ENCODE assay signal across 15 cellular contexts in genomic region chr2:3457524-3458395, GRCh38.
"Had no signal": no experiment of that assay in that cellular context is flagged by ENCODE, and none has a peak within 500 bp of the region (broad histone marks: within the 10 kb centered on the region; RNA-seq: fewer than 3 reads in every experiment).

No MANE protein-coding gene starts in this region.

- H3K27me3 ChIP-seq: foreskin keratinocyte, ovary had no signal

- H3K4me3 ChIP-seq: ovary had no signal

- DNase-seq: activated CD4-positive, alpha-beta T cell treated with anti-CD3 and anti-CD28 coated beads, Interleukin-2, amount 50 U/mL, for 1 hour; activated T-cell treated with anti-CD3 and anti-CD28 coated beads, Interleukin-2, amount 50 U/mL, for 1 hour; amniotic stem cell; effector memory CD4-positive, alpha-beta T cell; foreskin keratinocyte; glutamatergic neuron; stimulated activated CD4-positive, alpha-beta T cell treated with anti-CD3 and anti-CD28 coated beads, Interleukin-2, amount 100 ng/mL, for 48 hours; stimulated activated naive CD4-positive, alpha-beta T cell; substantia nigra; T-helper 9 cell; trophoblast cell had no signal

- H3K27me3 Mint-ChIP-seq: activated naive CD4-positive, alpha-beta T cell treated with anti-CD3 and anti-CD28 coated beads, Interleukin-2, amount 50 U/mL, for 24 hours had no signal

- H3K9me3 ChIP-seq: ovary had no signal

- H3K27ac ChIP-seq: foreskin keratinocyte, ovary had no signal

- ATAC-seq: foreskin keratinocyte had no signal

- H3K9me3 Mint-ChIP-seq: activated naive CD4-positive, alpha-beta T cell treated with anti-CD3 and anti-CD28 coated beads, Interleukin-2, amount 50 U/mL, for 24 hours; activated T-helper 2 cell treated with anti-CD3 and anti-CD28 coated beads, Interferon-gamma antibody, Interleukin-2, Interleukin-4, amounts not matched to agents 10 μg/mL and 5 μg/mL and 100 μg/mL, durations not matched to agents 14 hours and 24 hours and 36 hours; mesothelial cell of epicardium had no signal

- H3K4me1 ChIP-seq: foreskin keratinocyte had no signal

- H3K36me3 ChIP-seq: ovary had no signal

- H3K4me3 Mint-ChIP-seq: activated naive CD4-positive, alpha-beta T cell treated with anti-CD3 and anti-CD28 coated beads, Interleukin-2, amount 50 U/mL, for 24 hours; mesothelial cell of epicardium had no signal

- H3K27ac Mint-ChIP-seq: activated T-helper 2 cell treated with anti-CD3 and anti-CD28 coated beads, Interferon-gamma antibody, Interleukin-2, Interleukin-4, amounts not matched to agents 10 μg/mL and 5 μg/mL and 100 μg/mL, durations not matched to agents 14 hours and 24 hours and 36 hours; mesothelial cell of epicardium had no signal

- H3K4me1 Mint-ChIP-seq: mesothelial cell of epicardium had no signal
